8 cellular contexts compared by ENCODE assay signal in genomic region chr5:144429905-144430304, GRCh38.
"Had no signal": no experiment of that assay in that cellular context is flagged by ENCODE, and none has a peak within 500 bp of the region (broad histone marks: within the 10 kb centered on the region; RNA-seq: fewer than 3 reads in every experiment).

No MANE protein-coding gene starts in this region.

- FAIRE-seq: G401.6, GM12878, GM12891, GM12892, GM18507, GM19239 had no signal

- H3K4me3 ChIP-seq: GM12878 had no signal

- ATAC-seq: GM12878 had no signal

- DNase-seq: GDM1, GF-D8 had no signal
